In the genomic region with DNA sequence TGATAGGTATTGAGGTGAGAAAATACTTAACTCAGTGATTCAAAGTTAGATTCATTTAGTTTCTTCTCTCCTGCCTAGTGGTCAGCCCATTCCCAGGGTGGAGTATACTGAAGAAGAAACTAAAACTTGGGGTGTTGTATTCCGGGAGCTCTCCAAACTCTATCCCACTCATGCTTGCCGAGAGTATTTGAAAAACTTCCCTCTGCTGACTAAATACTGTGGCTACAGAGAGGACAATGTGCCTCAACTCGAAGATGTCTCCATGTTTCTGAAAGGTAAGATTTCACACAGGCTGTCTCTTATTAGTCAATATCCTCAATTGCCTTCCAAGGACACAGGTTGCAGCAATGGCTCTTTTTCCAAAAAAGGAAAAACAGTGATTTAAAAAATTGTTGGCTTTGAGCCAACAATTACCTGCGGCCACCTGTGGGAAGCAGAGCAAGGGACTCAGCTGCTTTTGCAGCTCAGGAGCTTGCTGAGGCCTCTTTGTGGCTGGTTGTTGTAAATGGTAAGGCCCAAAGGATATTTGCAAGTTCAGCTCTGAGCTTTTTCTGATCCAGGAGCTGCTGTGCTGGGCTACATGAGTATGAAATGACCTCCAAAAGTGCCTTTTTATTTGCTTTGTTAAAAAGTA, we compare ENCODE assay signal across 24 cellular contexts. TPM values are rescaled to one million over a fixed set of nuclear protein-coding genes. Genes with fewer than 3 reads are reported as not detected.
DNase-seq lines count a peak whose midpoint lies in the region; ATAC-seq and TF ChIP-seq lines count a peak whose summit lies in the region.
"Had no signal": no experiment of that assay in that cellular context is flagged by ENCODE, and none has a peak within 500 bp of the region (broad histone marks: within the 10 kb centered on the region; RNA-seq: fewer than 3 reads in every experiment).

No MANE protein-coding gene starts in this region.

- H3K4me2 ChIP-seq in GM23338 (no peak overlapping the region), hepatocyte (no peak overlapping the region)
- H3K4me2 ChIP-seq: smooth muscle cell had no signal

- no peak overlapping the region for H3K4me3 ChIP-seq in GM23338
- no peak overlapping the region for H3K4me3 ChIP-seq in hepatocyte
- H3K4me3 ChIP-seq: cardiac muscle cell, smooth muscle cell had no signal

- H3F3A ChIP-seq in GM23338 (replicated peaks; ENCODE audit: low read depth) = no peaks in the 10 kb centered on the region

- H3K36me3 Mint-ChIP-seq in Calu3 (ENCODE audit: insufficient read depth, unreplicated experiment) (no peaks in the 10 kb centered on the region), GM23338 (ENCODE audit: low read depth) (no peaks in the 10 kb centered on the region)
- H3K36me3 Mint-ChIP-seq: CD8-positive, alpha-beta memory T cell had no signal

- peak; percentile 9 for DNase-seq in Calu3
- peak; percentile 49 for DNase-seq in GM23338 (ENCODE audit: low spot score)
- peak; percentile 68 for DNase-seq in NCI-H2171 treated with DMSO at 0.1 percent for 48 hours (lab: John Stamatoyannopoulos, UW)
- DNase-seq in hepatocyte (ENCODE audit: low spot score) = peak; percentile 9
- no peak for DNase-seq in activated CD4-positive, alpha-beta T cell treated with anti-CD3 and anti-CD28 coated beads for 48 hours
- DNase-seq in mesenteric fat pad (ENCODE audit: low spot score) = no peak
- DNase-seq: activated CD8-positive, alpha-beta T cell treated with anti-CD3 and anti-CD28 coated beads, Interleukin-2, amount 10 ng/mL, durations not matched to agents 7 days and 5 days; activated naive CD4-positive, alpha-beta T cell; activated T-cell treated with anti-CD3 and anti-CD28 coated beads, Interleukin-2, amount 50 U/mL, for 1 hour; amniotic stem cell; CD8-positive, alpha-beta memory T cell; EL; HFFc6; KBM-7; MV-4-11; NCI-H2081 treated with DMSO at 0.1 percent for 48 hours; NK-92 treated with Interleukin-12 subunit alpha and Interleukin-12 subunit beta, amount 100 ng/mL, for 24 hours; stimulated activated CD4-positive, alpha-beta T cell treated with anti-CD3 and anti-CD28 coated beads, Interleukin-2, amount 100 ng/mL, for 48 hours; stimulated activated naive CD4-positive, alpha-beta T cell treated with Interleukin-2 at 50 U/mL for 16 hours had no signal

- no peak for TF ChIP-seq CTCF in Calu3 (IDR thresholded peaks at IDR 0.05; ENCODE audit: unreplicated experiment)
- TF ChIP-seq CTCF in GM23338 (conservative IDR thresholded peaks at IDR 0.05; ENCODE audit: low read depth in 2 of 2) = peak; percentile 9 to 33; a peak in 1 of 4 replicates
- TF ChIP-seq CTCF in hepatocyte (IDR thresholded peaks at IDR 0.05; ENCODE audit: poor library complexity) = no peak

- intact Hi-C loops in Calu3 (cut with micrococcal nuclease; ENCODE audit: unreplicated experiment) = no loop called here

- CTCF ChIA-PET in Calu3 (lab: Charles Lee) = no interaction called here

- H3K4me3 Mint-ChIP-seq in Calu3 (ENCODE audit: low read depth, unreplicated experiment) (no peak overlapping the region), GM23338 (no peak overlapping the region)
- H3K4me3 Mint-ChIP-seq: activated CD8-positive, alpha-beta T cell treated with anti-CD3 and anti-CD28 coated beads, Interleukin-2, amount 10 ng/mL, durations not matched to agents 7 days and 5 days; CD8-positive, alpha-beta memory T cell; HFFc6 had no signal

- BruUV-seq in Calu3 (replicated peaks; lab: Mats Ljungman, UMichigan) = no TSS peak

- ATAC-seq in GM23338 = peak; percentile 88
- no peak for ATAC-seq in GM21529 (IDR thresholded peaks at IDR 0.05; ENCODE audit: unreplicated experiment)
- ATAC-seq: activated CD8-positive, alpha-beta T cell treated with anti-CD3 and anti-CD28 coated beads, Interleukin-2, amount 10 ng/mL, durations not matched to agents 7 days and 5 days had no signal

- H3K27ac Mint-ChIP-seq in Calu3 (ENCODE audit: unreplicated experiment) = no peak overlapping the region
- H3K27ac Mint-ChIP-seq in GM23338 = peak overlapping the region; percentile 66; the same call in 1 of the 2 replicates
- H3K27ac Mint-ChIP-seq: activated CD8-positive, alpha-beta T cell treated with anti-CD3 and anti-CD28 coated beads, Interleukin-2, amount 10 ng/mL, durations not matched to agents 7 days and 5 days; CD8-positive, alpha-beta memory T cell; HFFc6 had no signal

- WGBS in hepatocyte (ENCODE audit: low lambda C conversion rate, missing lambda C conversion rate) = 83% methylated on average over 4 of the region's 4 CpGs

- peak overlapping the region; percentile 35 for H2AFZ ChIP-seq in GM23338
- no peak overlapping the region for H2AFZ ChIP-seq in hepatocyte

- peaks cover 6% of the 10 kb centered on the region; the same call in 1 of the 2 replicates for H3K9me2 ChIP-seq in GM23338 (ENCODE audit: insufficient read depth)
- H3K9me2 ChIP-seq in hepatocyte (replicated peaks; ENCODE audit: insufficient read depth) = no peaks in the 10 kb centered on the region

- H3K27me3 ChIP-seq in GM23338 (ENCODE audit: insufficient read depth) (no peaks in the 10 kb centered on the region), hepatocyte (peaks cover 4% of the 10 kb centered on the region)
- H3K27me3 ChIP-seq: cardiac muscle cell had no signal

- H3K79me2 ChIP-seq in GM23338 (replicated peaks; ENCODE audit: insufficient read depth) (no peaks in the 10 kb centered on the region), hepatocyte (no peaks in the 10 kb centered on the region)

- H3K9me3 ChIP-seq in hepatocyte (ENCODE audit: low read depth) = no peaks in the 10 kb centered on the region

- H3K27ac ChIP-seq in GM23338 (ENCODE audit: low read depth) = no peak overlapping the region
- no peak overlapping the region for H3K27ac ChIP-seq in hepatocyte
- H3K27ac ChIP-seq: cardiac muscle cell had no signal

- H3K4me1 ChIP-seq in GM23338 (ENCODE audit: insufficient read depth) (peaks cover 3% of the 10 kb centered on the region), hepatocyte (ENCODE audit: insufficient read depth) (no peaks in the 10 kb centered on the region)

- H3K9me3 Mint-ChIP-seq in Calu3 (ENCODE audit: low read depth, unreplicated experiment) (no peaks in the 10 kb centered on the region), GM23338 (no peaks in the 10 kb centered on the region)
- H3K9me3 Mint-ChIP-seq: CD8-positive, alpha-beta memory T cell had no signal

- no peaks in the 10 kb centered on the region for H3K4me1 Mint-ChIP-seq in Calu3 (ENCODE audit: low read depth, unreplicated experiment)
- peaks cover 10% of the 10 kb centered on the region for H3K4me1 Mint-ChIP-seq in GM23338

- H4K20me1 ChIP-seq in GM23338 (replicated peaks; ENCODE audit: insufficient read depth) (no peaks in the 10 kb centered on the region), hepatocyte (ENCODE audit: insufficient read depth, poor library complexity, severe bottlenecking) (no peaks in the 10 kb centered on the region)

- no peaks in the 10 kb centered on the region for H3K36me3 ChIP-seq in GM23338 (ENCODE audit: insufficient read depth)
- no peaks in the 10 kb centered on the region for H3K36me3 ChIP-seq in hepatocyte (replicated peaks; ENCODE audit: insufficient read depth, low read depth)
- H3K36me3 ChIP-seq: cardiac muscle cell had no signal

- H3K27me3 Mint-ChIP-seq in Calu3 (ENCODE audit: unreplicated experiment) (peaks cover 18% of the 10 kb centered on the region), GM23338 (ENCODE audit: insufficient read depth, low read depth, poor library complexity) (no peaks in the 10 kb centered on the region)

TF ChIP-seq in GM23338, 12 proteins besides CTCF, POLR2A, EP300 and RAD21 (continues in another document):
- no peak for TF ChIP-seq NANOG (IDR thresholded peaks at IDR 0.05; ENCODE audit: borderline replicate concordance)
- no peak for TF ChIP-seq STAT1 (IDR thresholded peaks at IDR 0.05; ENCODE audit: unreplicated experiment)

RNA-seq across cellular contexts. Expression of gene TPH2, which starts 33.9 kb away (rescaled TPM):
- total RNA-seq in Calu3 (2022) (0.38 and 0.54 TPM in 2 replicates), hepatocyte (not detected in 2 replicates), mesenteric fat pad (not detected)
- 1.0 and 1.4 TPM in 2 replicates for total RNA-seq in GM23338 (2014; rRNA removed; shearing (Covaris generic))
- polyA plus RNA-seq in GM23338 (2016; fragmentation: Nextera tagmentation; extraction: Ambion mirVana) (0.54 and 0.94 TPM in 2 replicates), hepatocyte (not detected in 2 replicates)
- total RNA-seq: activated CD8-positive, alpha-beta T cell treated with anti-CD3 and anti-CD28 coated beads, Interleukin-2, amount 10 ng/mL, durations not matched to agents 7 days and 5 days; cardiac muscle cell; CD8-positive, alpha-beta memory T cell; HFFc6; lower leg skin; pulmonary artery endothelial cell; smooth muscle cell had no signal
- polyA plus RNA-seq: cardiac muscle cell; CD8-positive, alpha-beta memory T cell; smooth muscle cell had no signal

Comparison
In these comparisons a context has a peak if more than half of its experiments do, and no peak if none do; other contexts are left out.
1. DNase-seq: peak in Calu3 (single experiment), GM23338 (single experiment), NCI-H2171 treated with DMSO at 0.1 percent for 48 hours (single experiment) and hepatocyte (single experiment); none in activated CD4-positive, alpha-beta T cell treated with anti-CD3 and anti-CD28 coated beads for 48 hours (single experiment) and mesenteric fat pad (single experiment).
2. CTCF ChIP-seq: peak in GM23338 (2 of 2); none in Calu3 (single experiment) and hepatocyte (single experiment).